Comparison of ENCODE assay signal across 24 cellular contexts in the genomic region with DNA sequence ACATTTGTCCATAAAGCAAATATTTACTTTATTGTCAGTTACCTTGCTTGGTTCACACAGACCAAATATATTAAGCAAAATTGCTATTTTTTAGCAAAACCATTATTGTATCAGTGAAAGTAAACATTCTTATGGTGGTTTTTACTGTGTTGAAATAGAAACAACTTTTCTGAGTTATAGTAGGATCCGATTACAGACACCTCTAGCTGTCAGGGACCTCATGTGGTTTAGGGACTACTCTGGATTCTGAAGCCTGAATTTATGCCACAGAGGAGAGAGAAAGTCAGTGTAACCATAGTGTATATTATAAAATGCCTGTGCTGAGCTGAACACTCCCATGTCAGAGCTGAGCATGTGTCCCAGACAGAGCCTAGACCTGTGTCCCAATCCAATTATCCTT.
"Had no signal": no experiment of that assay in that cellular context is flagged by ENCODE, and none has a peak within 500 bp of the region (broad histone marks: within the 10 kb centered on the region; RNA-seq: fewer than 3 reads in every experiment).

No MANE protein-coding gene starts in this region.

- H3K27me3 Mint-ChIP-seq: stimulated activated naive CD8-positive, alpha-beta T cell treated with anti-CD3 and anti-CD28 coated beads, Interleukin-15, Interleukin-2, amounts not matched to agents 100 ng/mL and 50 ng/mL, for 24 hours had no signal

- H3K27ac Mint-ChIP-seq: mesothelial cell of epicardium; naive B cell; natural killer cell; stimulated activated effector memory CD8-positive, alpha-beta T cell treated with anti-CD3 and anti-CD28 coated beads, Interleukin-12 subunit alpha, Interleukin-12 subunit beta, amount 100 ng/mL, for 72 hours; stimulated activated naive CD8-positive, alpha-beta T cell treated with anti-CD3 and anti-CD28 coated beads, Interleukin-15, Interleukin-2, amounts not matched to agents 100 ng/mL and 50 ng/mL, for 24 hours had no signal

- H3K27ac ChIP-seq: heart right ventricle, hepatocyte, lower lobe of right lung, ovary, prostate gland, skin epidermis, spleen, suprapubic skin, thoracic aorta, tibial artery, upper lobe of right lung had no signal

- H3K36me3 Mint-ChIP-seq: mesothelial cell of epicardium; naive B cell; natural killer cell; stimulated activated effector memory CD8-positive, alpha-beta T cell treated with anti-CD3 and anti-CD28 coated beads, Interleukin-12 subunit alpha, Interleukin-12 subunit beta, amount 100 ng/mL, for 72 hours had no signal

- H3K4me3 Mint-ChIP-seq: mesothelial cell of epicardium; naive B cell; natural killer cell; stimulated activated effector memory CD8-positive, alpha-beta T cell treated with anti-CD3 and anti-CD28 coated beads, Interleukin-12 subunit alpha, Interleukin-12 subunit beta, amount 100 ng/mL, for 72 hours; stimulated activated naive CD8-positive, alpha-beta T cell treated with anti-CD3 and anti-CD28 coated beads, Interleukin-15, Interleukin-2, amounts not matched to agents 100 ng/mL and 50 ng/mL, for 24 hours had no signal

- DNase-seq: heart right ventricle; islet precursor cell; lower lobe of right lung; mesendoderm; naive B cell; natural killer cell; ovary; posterior cingulate gyrus; retina; right cardiac atrium; spleen; stimulated activated CD4-positive, alpha-beta T cell treated with anti-CD3 and anti-CD28 coated beads, Interleukin-4, amount 100 ng/mL, for 24 hours; stimulated activated naive CD4-positive, alpha-beta T cell; tibial artery; trophoblast cell; upper lobe of right lung had no signal

- H3K27me3 ChIP-seq: heart right ventricle, hepatocyte, ovary, spleen, suprapubic skin, tibial artery, upper lobe of right lung had no signal

- H3K36me3 ChIP-seq: heart right ventricle, lower lobe of right lung, ovary, prostate gland, spleen, suprapubic skin, thoracic aorta, tibial artery, upper lobe of right lung had no signal

- H3K4me3 ChIP-seq: heart right ventricle, hepatocyte, lower lobe of right lung, ovary, prostate gland, skin epidermis, spleen, suprapubic skin, thoracic aorta, tibial artery, upper lobe of right lung had no signal

- H3K9me3 Mint-ChIP-seq: stimulated activated effector memory CD8-positive, alpha-beta T cell treated with anti-CD3 and anti-CD28 coated beads, Interleukin-12 subunit alpha, Interleukin-12 subunit beta, amount 100 ng/mL, for 72 hours had no signal

- H3K9me3 ChIP-seq: heart right ventricle, lower lobe of right lung, ovary, prostate gland, spleen, suprapubic skin, thoracic aorta, tibial artery, upper lobe of right lung had no signal

- H3K4me1 Mint-ChIP-seq: mesothelial cell of epicardium; naive B cell; stimulated activated effector memory CD8-positive, alpha-beta T cell treated with anti-CD3 and anti-CD28 coated beads, Interleukin-12 subunit alpha, Interleukin-12 subunit beta, amount 100 ng/mL, for 72 hours had no signal

- H2AFZ ChIP-seq: hepatocyte had no signal

- H3K79me2 ChIP-seq: hepatocyte had no signal

- H3K4me2 ChIP-seq: hepatocyte had no signal

- H3K4me1 ChIP-seq: heart right ventricle, lower lobe of right lung, prostate gland, spleen, suprapubic skin, tibial artery, upper lobe of right lung had no signal
